ENCODE assay signal across 1 cellular context in the genomic region with DNA sequence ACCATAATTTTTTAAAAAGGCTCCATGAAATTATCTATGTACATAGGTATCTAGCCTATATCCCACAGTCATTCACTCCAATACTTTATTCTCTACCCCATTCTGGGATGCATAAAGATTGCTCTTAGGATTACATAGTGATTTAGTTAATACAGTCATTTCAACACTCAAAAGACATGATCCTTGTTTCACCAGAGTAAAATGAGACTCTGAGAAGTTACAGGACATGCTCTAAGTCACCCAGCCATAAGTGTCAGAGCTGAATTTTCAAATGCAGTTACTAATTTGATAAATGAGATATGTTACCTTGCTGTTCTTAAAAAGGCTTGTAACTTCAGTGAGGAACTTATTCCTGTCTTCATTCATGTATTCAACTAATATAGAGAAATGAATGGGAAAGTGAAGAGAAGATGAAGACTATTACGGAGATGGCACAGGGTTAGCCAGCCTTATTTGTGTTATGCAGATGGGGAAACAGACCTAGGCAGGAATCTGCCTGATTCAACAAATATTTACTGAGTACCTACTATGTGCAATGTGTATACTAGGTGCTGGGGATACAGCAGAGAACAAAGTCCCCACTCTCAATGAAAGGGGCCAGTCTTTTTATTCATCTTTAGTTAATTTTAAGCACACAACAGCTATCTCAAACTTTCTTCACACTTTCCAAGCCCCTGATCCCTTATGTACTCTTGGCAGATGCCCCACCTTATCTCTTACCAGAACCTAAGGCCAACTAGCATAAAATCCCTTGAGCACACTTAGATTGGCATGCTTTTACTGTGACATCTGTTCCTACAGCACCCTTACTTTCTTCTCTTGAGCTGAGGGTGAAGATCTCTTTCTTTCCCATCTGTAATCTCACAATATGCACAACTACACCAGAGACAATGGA.
TF ChIP-seq lines count a peak whose summit lies in the region.

No MANE protein-coding gene starts in this region.

TF ChIP-seq in HCT116, 20 proteins besides CTCF, POLR2A, EP300 and RAD21:
- TF ChIP-seq CEBPB (IDR thresholded peaks at IDR 0.05; ENCODE audit: low read depth): no peak
- no peak for TF ChIP-seq ELF1 (IDR thresholded peaks at IDR 0.05; ENCODE audit: borderline replicate concordance, low read depth)
- no peak for TF ChIP-seq ZFX (IDR thresholded peaks at IDR 0.05)
- TF ChIP-seq, protein P1, sequence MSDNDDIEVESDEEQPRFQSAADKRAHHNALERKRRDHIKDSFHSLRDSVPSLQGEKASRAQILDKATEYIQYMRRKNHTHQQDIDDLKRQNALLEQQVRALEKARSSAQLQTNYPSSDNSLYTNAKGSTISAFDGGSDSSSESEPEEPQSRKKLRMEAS (IDR thresholded peaks at IDR 0.05): no peak
- no peak for TF ChIP-seq JUND (IDR thresholded peaks at IDR 0.05)
- TF ChIP-seq YY1 (IDR thresholded peaks at IDR 0.05; ENCODE audit: extremely low read depth, insufficient replicate concordance, low read depth, low read length): no peak
- TF ChIP-seq POLR2AphosphoS5 (IDR thresholded peaks at IDR 0.05; ENCODE audit: low read depth, low read length): no peak
- no peak for TF ChIP-seq EZH2phosphoT487 (IDR thresholded peaks at IDR 0.05; ENCODE audit: borderline replicate concordance)
- no peak for TF ChIP-seq EGR1 (IDR thresholded peaks at IDR 0.05; ENCODE audit: low read depth)
- no peak for TF ChIP-seq SRF (IDR thresholded peaks at IDR 0.05; ENCODE audit: low read depth)
- TF ChIP-seq SIN3A (IDR thresholded peaks at IDR 0.05; ENCODE audit: low read depth): no peak
- no peak for TF ChIP-seq CBX3 (IDR thresholded peaks at IDR 0.05; ENCODE audit: low read depth)
- TF ChIP-seq ZNF274 (IDR thresholded peaks at IDR 0.05; ENCODE audit: low read depth, low read length): no peak
- TF ChIP-seq, protein P2, sequence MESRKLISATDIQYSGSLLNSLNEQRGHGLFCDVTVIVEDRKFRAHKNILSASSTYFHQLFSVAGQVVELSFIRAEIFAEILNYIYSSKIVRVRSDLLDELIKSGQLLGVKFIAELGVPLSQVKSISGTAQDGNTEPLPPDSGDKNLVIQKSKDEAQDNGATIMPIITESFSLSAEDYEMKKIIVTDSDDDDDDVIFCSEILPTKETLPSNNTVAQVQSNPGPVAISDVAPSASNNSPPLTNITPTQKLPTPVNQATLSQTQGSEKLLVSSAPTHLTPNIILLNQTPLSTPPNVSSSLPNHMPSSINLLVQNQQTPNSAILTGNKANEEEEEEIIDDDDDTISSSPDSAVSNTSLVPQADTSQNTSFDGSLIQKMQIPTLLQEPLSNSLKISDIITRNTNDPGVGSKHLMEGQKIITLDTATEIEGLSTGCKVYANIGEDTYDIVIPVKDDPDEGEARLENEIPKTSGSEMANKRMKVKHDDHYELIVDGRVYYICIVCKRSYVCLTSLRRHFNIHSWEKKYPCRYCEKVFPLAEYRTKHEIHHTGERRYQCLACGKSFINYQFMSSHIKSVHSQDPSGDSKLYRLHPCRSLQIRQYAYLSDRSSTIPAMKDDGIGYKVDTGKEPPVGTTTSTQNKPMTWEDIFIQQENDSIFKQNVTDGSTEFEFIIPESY (IDR thresholded peaks at IDR 0.05; ENCODE audit: extremely low read depth, insufficient replicate concordance, low read length): no peak
- no peak for TF ChIP-seq SP1 (IDR thresholded peaks at IDR 0.05; ENCODE audit: low read depth)
- TF ChIP-seq, protein P3, sequence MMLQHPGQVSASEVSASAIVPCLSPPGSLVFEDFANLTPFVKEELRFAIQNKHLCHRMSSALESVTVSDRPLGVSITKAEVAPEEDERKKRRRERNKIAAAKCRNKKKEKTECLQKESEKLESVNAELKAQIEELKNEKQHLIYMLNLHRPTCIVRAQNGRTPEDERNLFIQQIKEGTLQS (IDR thresholded peaks at IDR 0.05): no peak
- TF ChIP-seq TCF7L2 (IDR thresholded peaks at IDR 0.05; ENCODE audit: borderline replicate concordance, extremely low read depth, insufficient read depth, insufficient read length): no peak
